In the genomic region with DNA sequence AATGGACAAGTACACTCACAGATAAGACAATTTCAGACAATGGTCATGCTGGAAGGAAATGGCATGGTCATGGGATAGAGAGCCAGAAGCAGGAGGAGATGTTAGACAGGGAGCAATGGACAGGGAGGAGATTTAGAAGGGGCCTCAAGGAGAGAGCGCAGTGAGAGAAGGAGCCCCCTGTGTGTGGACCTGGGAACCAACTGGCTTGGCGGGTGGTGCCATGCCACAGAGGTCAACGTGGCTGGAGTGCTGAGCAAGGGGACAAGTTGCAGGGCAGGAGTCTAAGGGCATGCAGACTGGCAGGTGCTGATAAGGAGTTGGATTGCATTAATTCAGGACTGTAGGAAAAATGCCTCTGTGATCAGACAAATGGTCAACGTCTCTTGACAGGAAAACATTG, we compare ENCODE assay signal across 28 cellular contexts.
"Had no signal": no experiment of that assay in that cellular context is flagged by ENCODE, and none has a peak within 500 bp of the region (broad histone marks: within the 10 kb centered on the region; RNA-seq: fewer than 3 reads in every experiment).

No MANE protein-coding gene starts in this region.

- DNase-seq: hypothalamus; immature natural killer cell; kidney; left colon; left ventricle myocardium inferior; mesendoderm; naive B cell; ovary; stimulated activated CD4-positive, alpha-beta T cell treated with anti-CD3 and anti-CD28 coated beads, Interleukin-1b, Interleukin-23, amount 100 ng/mL, for 48 hours; stimulated activated CD4-positive, alpha-beta T cell treated with anti-CD3 and anti-CD28 coated beads, Interleukin-2, amount 100 ng/mL, for 48 hours; stimulated activated CD4-positive, alpha-beta T cell treated with anti-CD3 and anti-CD28 coated beads, Interleukin-4, amount 100 ng/mL, for 4 hours; stimulated activated CD8-positive, alpha-beta memory T cell treated with anti-CD3 and anti-CD28 coated beads, Interleukin-4, amount 100 ng/mL, for 48 hours; stimulated activated naive CD4-positive, alpha-beta T cell treated with Interleukin-2 at 50 U/mL for 16 hours; stimulated activated naive CD8-positive, alpha-beta T cell treated with anti-CD3 and anti-CD28 coated beads, Interleukin-15, amount 100 ng/mL, for 72 hours; substantia nigra; uterus had no signal

- ATAC-seq: left colon; right lobe of liver; stimulated activated memory B cell treated with anti-CD40 and anti-IgM and Interleukin-4, amounts not matched to agents 10 μg/mL and 1 μg/mL and 100 μg/mL, for 72 hours; stimulated activated naive CD8-positive, alpha-beta T cell treated with anti-CD3 and anti-CD28 coated beads, Interleukin-15, amount 100 ng/mL, for 72 hours had no signal

- H3K4me1 Mint-ChIP-seq: mesothelial cell of epicardium; naive B cell; stimulated activated memory B cell treated with anti-CD40 and anti-IgM and Interleukin-4, amounts not matched to agents 10 μg/mL and 1 μg/mL and 100 μg/mL, for 72 hours; stimulated activated naive CD8-positive, alpha-beta T cell treated with anti-CD3 and anti-CD28 coated beads, Interleukin-15, amount 100 ng/mL, for 72 hours had no signal

- H3K4me3 ChIP-seq: left ventricle myocardium inferior, lung, neural progenitor cell, ovary, right atrium auricular region, right lobe of liver, smooth muscle cell, tibial nerve, upper lobe of left lung, uterus had no signal

- H3K27ac Mint-ChIP-seq: immature natural killer cell; mesothelial cell of epicardium; naive B cell; nephron; neural progenitor cell; progenitor cell of endocrine pancreas; stimulated activated memory B cell treated with anti-CD40 and anti-IgM and Interleukin-4, amounts not matched to agents 10 μg/mL and 1 μg/mL and 100 μg/mL, for 72 hours; stimulated activated naive CD8-positive, alpha-beta T cell treated with anti-CD3 and anti-CD28 coated beads, Interleukin-15, amount 100 ng/mL, for 72 hours had no signal

- H3K4me1 ChIP-seq: left ventricle myocardium inferior, neural progenitor cell, right atrium auricular region, right lobe of liver, tibial nerve, upper lobe of left lung, uterus had no signal

- H3K4me3 Mint-ChIP-seq: immature natural killer cell; mesothelial cell of epicardium; naive B cell; nephron; neural progenitor cell; stimulated activated memory B cell treated with anti-CD40 and anti-IgM and Interleukin-4, amounts not matched to agents 10 μg/mL and 1 μg/mL and 100 μg/mL, for 72 hours; stimulated activated naive CD8-positive, alpha-beta T cell treated with anti-CD3 and anti-CD28 coated beads, Interleukin-15, amount 100 ng/mL, for 72 hours had no signal

- H3K9me3 ChIP-seq: left ventricle myocardium inferior, ovary, right atrium auricular region, right lobe of liver, tibial nerve, upper lobe of left lung, uterus had no signal

- H3K9me3 Mint-ChIP-seq: immature natural killer cell; mesothelial cell of epicardium; nephron; stimulated activated naive CD8-positive, alpha-beta T cell treated with anti-CD3 and anti-CD28 coated beads, Interleukin-15, amount 100 ng/mL, for 72 hours had no signal

- FAIRE-seq: islet of Langerhans, kidney had no signal

- H3K27me3 Mint-ChIP-seq: stimulated activated memory B cell treated with anti-CD40 and anti-IgM and Interleukin-4, amounts not matched to agents 10 μg/mL and 1 μg/mL and 100 μg/mL, for 72 hours had no signal

- H3K36me3 Mint-ChIP-seq: immature natural killer cell; mesothelial cell of epicardium; neural progenitor cell; stimulated activated memory B cell treated with anti-CD40 and anti-IgM and Interleukin-4, amounts not matched to agents 10 μg/mL and 1 μg/mL and 100 μg/mL, for 72 hours had no signal

- H3K4me2 ChIP-seq: neural progenitor cell, smooth muscle cell had no signal

- H3K27ac ChIP-seq: left ventricle myocardium inferior, neural progenitor cell, ovary, right atrium auricular region, right lobe of liver, tibial nerve, upper lobe of left lung, uterus had no signal

- H2AFZ ChIP-seq: neural progenitor cell had no signal

- H3K36me3 ChIP-seq: left ventricle myocardium inferior, neural progenitor cell, ovary, right atrium auricular region, right lobe of liver, tibial nerve, upper lobe of left lung, uterus had no signal

- H3K27me3 ChIP-seq: ovary, right lobe of liver, tibial nerve, upper lobe of left lung, uterus had no signal

- H3K9ac ChIP-seq: neural progenitor cell had no signal
